In the genomic region with DNA sequence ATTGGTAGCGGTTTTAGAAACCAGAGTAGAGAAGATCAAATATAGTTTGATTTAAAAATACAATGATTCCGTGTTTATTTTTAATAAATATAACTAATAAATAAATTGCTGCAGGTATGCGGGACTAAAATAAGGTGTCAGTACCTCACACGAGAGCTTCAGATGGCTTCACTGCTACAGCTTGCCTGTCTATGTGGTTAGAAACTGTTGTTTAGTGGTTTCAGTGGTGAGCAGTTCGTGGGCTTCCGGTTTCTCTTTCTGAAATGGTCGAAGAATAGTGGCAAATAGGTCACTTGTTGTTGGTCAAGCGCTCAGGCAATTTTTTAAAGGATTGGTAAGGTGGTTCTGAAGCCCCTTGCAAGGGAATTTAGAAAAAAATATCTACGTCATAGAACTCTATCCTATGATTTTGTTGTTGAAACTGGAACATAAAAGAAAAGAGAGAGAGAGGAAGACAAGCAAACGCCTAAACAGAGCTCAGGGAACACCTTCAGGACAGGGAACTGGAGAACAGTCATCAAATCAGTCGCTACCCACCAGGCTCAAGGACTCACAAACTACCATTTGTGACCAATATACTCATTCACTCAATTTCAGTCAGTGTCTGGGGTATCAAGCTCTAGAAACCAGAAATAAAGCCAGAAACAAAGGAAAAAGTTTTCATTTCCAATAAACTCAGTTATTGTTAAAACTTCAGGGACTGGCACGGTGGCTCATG, we compare ENCODE assay signal across 1 cellular context.
TF ChIP-seq lines count a peak whose summit lies in the region.

No MANE protein-coding gene starts in this region.

TF ChIP-seq in WTC11, 78 proteins besides CTCF, POLR2A, EP300 and RAD21 (continued from another document):
- TF ChIP-seq, protein P1, sequence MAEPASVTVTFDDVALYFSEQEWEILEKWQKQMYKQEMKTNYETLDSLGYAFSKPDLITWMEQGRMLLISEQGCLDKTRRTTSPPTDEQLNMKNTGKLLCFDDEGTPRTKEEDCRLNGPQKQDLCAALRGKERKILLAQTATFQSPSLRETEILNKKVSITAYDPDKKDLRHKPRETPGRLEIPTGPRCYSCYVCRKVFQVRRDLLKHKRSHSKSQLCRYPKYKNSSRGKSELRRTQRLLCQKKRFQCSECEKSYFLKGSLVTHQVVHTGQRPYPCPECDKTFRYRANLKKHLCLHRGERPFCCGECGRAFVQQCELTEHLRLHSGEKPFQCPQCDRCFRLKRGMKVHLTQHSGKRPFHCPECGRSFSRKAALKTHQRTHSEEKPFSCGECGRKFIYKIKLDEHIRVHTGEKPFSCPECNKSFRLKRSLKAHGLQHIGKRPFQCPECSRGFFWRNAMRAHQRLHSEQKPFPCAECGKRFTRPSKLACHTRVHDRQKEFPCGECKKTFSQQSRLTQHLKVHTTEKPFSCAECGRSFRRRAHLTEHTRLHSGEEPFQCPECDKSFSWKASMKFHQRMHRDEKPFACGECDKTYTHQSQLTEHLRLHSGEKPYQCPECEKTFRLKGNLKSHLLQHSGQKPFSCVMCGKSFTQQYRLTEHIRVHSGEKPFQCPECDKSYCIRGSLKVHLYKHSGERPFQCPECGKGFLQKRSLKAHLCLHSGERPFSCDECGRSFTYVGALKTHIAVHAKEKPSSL (CRISPR knock-in tag; conservative IDR thresholded peaks at IDR 0.05), result no peak
- TF ChIP-seq TEAD1 (CRISPR knock-in tag; IDR thresholded peaks at IDR 0.05), result no peak
- TF ChIP-seq, protein P2, sequence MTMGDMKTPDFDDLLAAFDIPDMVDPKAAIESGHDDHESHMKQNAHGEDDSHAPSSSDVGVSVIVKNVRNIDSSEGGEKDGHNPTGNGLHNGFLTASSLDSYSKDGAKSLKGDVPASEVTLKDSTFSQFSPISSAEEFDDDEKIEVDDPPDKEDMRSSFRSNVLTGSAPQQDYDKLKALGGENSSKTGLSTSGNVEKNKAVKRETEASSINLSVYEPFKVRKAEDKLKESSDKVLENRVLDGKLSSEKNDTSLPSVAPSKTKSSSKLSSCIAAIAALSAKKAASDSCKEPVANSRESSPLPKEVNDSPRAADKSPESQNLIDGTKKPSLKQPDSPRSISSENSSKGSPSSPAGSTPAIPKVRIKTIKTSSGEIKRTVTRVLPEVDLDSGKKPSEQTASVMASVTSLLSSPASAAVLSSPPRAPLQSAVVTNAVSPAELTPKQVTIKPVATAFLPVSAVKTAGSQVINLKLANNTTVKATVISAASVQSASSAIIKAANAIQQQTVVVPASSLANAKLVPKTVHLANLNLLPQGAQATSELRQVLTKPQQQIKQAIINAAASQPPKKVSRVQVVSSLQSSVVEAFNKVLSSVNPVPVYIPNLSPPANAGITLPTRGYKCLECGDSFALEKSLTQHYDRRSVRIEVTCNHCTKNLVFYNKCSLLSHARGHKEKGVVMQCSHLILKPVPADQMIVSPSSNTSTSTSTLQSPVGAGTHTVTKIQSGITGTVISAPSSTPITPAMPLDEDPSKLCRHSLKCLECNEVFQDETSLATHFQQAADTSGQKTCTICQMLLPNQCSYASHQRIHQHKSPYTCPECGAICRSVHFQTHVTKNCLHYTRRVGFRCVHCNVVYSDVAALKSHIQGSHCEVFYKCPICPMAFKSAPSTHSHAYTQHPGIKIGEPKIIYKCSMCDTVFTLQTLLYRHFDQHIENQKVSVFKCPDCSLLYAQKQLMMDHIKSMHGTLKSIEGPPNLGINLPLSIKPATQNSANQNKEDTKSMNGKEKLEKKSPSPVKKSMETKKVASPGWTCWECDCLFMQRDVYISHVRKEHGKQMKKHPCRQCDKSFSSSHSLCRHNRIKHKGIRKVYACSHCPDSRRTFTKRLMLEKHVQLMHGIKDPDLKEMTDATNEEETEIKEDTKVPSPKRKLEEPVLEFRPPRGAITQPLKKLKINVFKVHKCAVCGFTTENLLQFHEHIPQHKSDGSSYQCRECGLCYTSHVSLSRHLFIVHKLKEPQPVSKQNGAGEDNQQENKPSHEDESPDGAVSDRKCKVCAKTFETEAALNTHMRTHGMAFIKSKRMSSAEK (CRISPR knock-in tag; IDR thresholded peaks at IDR 0.05; ENCODE audit: borderline replicate concordance), result no peak
- TF ChIP-seq, protein P3, sequence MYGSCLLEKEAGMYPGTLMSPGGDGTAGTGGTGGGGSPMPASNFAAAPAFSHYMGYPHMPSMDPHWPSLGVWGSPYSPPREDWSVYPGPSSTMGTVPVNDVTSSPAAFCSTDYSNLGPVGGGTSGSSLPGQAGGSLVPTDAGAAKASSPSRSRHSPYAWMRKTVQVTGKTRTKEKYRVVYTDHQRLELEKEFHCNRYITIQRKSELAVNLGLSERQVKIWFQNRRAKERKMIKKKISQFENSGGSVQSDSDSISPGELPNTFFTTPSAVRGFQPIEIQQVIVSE (CRISPR knock-in tag; IDR thresholded peaks at IDR 0.05; ENCODE audit: borderline replicate concordance), result no peak
- no peak for TF ChIP-seq SOX15 (CRISPR knock-in tag; IDR thresholded peaks at IDR 0.05)
